In the genomic region with DNA sequence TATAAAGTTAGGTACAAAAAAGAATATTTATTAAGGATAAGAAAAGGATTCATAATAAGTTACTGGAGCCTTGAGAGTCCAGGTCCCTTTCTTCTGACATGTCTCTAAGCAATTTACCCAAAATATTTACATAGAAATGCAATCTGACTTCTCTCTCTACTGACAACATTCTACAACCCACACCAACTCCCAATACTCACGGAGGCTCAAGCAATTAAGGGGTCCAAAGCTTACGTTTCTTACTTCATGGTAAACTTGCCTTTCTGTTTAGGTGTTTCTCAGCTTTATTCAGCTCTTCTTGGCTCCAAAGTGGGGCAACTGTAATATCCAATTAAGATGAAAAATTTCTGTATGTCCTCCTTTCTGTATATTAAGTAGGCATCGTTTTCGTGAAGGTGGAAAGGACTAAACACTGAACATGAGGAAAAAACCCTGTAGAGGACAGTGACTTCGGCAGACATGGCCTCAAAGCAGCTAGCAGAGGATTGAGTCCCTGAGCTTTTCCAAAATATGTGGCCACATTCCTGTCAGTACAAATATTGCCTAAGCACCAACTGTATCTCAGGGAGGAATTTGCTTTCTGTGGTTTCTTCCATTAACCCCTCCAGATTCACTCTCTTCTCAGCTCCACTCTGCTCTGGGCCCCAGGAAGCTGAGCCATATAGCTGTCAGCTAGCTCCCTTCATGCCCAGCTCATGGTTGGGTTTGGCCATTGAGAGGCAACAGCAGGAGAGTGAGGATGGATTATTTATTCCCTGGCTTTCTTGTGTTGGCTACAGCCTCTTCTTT, we compare ENCODE assay signal across 24 cellular contexts.
DNase-seq lines count a peak whose midpoint lies in the region; ATAC-seq and TF ChIP-seq lines count a peak whose summit lies in the region.
"Had no signal": no experiment of that assay in that cellular context is flagged by ENCODE, and none has a peak within 500 bp of the region (broad histone marks: within the 10 kb centered on the region; RNA-seq: fewer than 3 reads in every experiment).

No MANE protein-coding gene starts in this region.

- no peaks in the 10 kb centered on the region for H3K4me1 Mint-ChIP-seq in glutamatergic neuron (ENCODE audit: low read depth, unreplicated experiment)
- H3K4me1 Mint-ChIP-seq in activated naive CD8-positive, alpha-beta T cell treated with anti-CD3 and anti-CD28 coated beads, Interleukin-2, amount 50 U/mL, for 24 hours, result peaks cover 21% of the 10 kb centered on the region

- H3K4me3 ChIP-seq in BJ (ENCODE audit: low read depth, low read length) (no peak overlapping the region), MG63 (no peak overlapping the region), mesenchymal stem cell (ENCODE audit: insufficient read depth in 1 of 2, low read depth in 1 of 2, low read length in 2 of 2) (no peak overlapping the region)
- H3K4me3 ChIP-seq: GM12878, heart right ventricle, mucosa of descending colon, sigmoid colon had no signal

- no peak overlapping the region for H3K4me2 ChIP-seq in mesenchymal stem cell (ENCODE audit: low read length, poor library complexity, severe bottlenecking)

- peak overlapping the region; percentile 10 for H3K27ac ChIP-seq in mesenchymal stem cell (ENCODE audit: low read length, poor library complexity, severe bottlenecking)
- H3K27ac ChIP-seq: heart right ventricle, sigmoid colon had no signal

- H3K4me1 ChIP-seq in mesenchymal stem cell (ENCODE audit: control insufficient read depth, insufficient read depth, low read depth, low read length), result peaks cover 5% of the 10 kb centered on the region
- H3K4me1 ChIP-seq: heart right ventricle had no signal

- H3K14ac ChIP-seq in mesenchymal stem cell (ENCODE audit: low read length in 2 of 2), result peak overlapping the region in 1 of 2 experiments; percentile 64

- H2BK5ac ChIP-seq in mesenchymal stem cell (ENCODE audit: low read depth, low read length, poor library complexity, severe bottlenecking), result no peak overlapping the region

- no peaks in the 10 kb centered on the region for H3K27me3 ChIP-seq in BJ (ENCODE audit: control insufficient read depth, insufficient read depth, low read length)
- H3K27me3 ChIP-seq in MG63, result no peaks in the 10 kb centered on the region
- H3K27me3 ChIP-seq in mesenchymal stem cell (ENCODE audit: control insufficient read depth in 1 of 2, insufficient read depth in 1 of 2, low read length in 2 of 2), result no peaks in the 10 kb centered on the region
- H3K27me3 ChIP-seq: heart right ventricle, sigmoid colon had no signal

- H3K23ac ChIP-seq in mesenchymal stem cell (ENCODE audit: low read length in 2 of 2), result no peak overlapping the region

- H2BK120ac ChIP-seq in mesenchymal stem cell (ENCODE audit: low read depth, low read length), result no peak overlapping the region

- H2AFZ ChIP-seq in mesenchymal stem cell (ENCODE audit: low read depth, low read length), result no peak overlapping the region

- TF ChIP-seq CTCF in BJ (IDR thresholded peaks at IDR 0.05; ENCODE audit: insufficient read depth, low read depth, low read length) (no peak), glutamatergic neuron (IDR thresholded peaks at IDR 0.05; ENCODE audit: partially characterized antibody, unreplicated experiment) (no peak)

- H3K9me3 ChIP-seq in MG63 (peaks cover 3% of the 10 kb centered on the region; the same call in 1 of the 2 replicates), mesenchymal stem cell (ENCODE audit: control insufficient read depth, low read length) (no peaks in the 10 kb centered on the region)
- H3K9me3 ChIP-seq: mucosa of descending colon, sigmoid colon had no signal

- no peak overlapping the region for H3K4me3 Mint-ChIP-seq in glutamatergic neuron (ENCODE audit: unreplicated experiment)
- H3K4me3 Mint-ChIP-seq in activated naive CD8-positive, alpha-beta T cell treated with anti-CD3 and anti-CD28 coated beads, Interleukin-2, amount 50 U/mL, for 24 hours, result no peak overlapping the region
- H3K4me3 Mint-ChIP-seq: activated CD8-positive, alpha-beta memory T cell treated with anti-CD3 and anti-CD28 coated beads, Interleukin-2, amount 10 ng/mL, durations not matched to agents 7 days and 5 days had no signal

- no peak overlapping the region for H3K27ac Mint-ChIP-seq in glutamatergic neuron (ENCODE audit: unreplicated experiment)
- H3K27ac Mint-ChIP-seq in activated naive CD8-positive, alpha-beta T cell treated with anti-CD3 and anti-CD28 coated beads, Interleukin-2, amount 50 U/mL, for 24 hours, result no peak overlapping the region
- H3K27ac Mint-ChIP-seq: activated CD8-positive, alpha-beta memory T cell treated with anti-CD3 and anti-CD28 coated beads, Interleukin-2, amount 10 ng/mL, durations not matched to agents 7 days and 5 days had no signal

- H3K4ac ChIP-seq in mesenchymal stem cell (ENCODE audit: low read depth in 1 of 2, low read length in 2 of 2), result no peak overlapping the region

- CTCF ChIA-PET in BJ (lab: Yijun Ruan, JAX), result interaction anchor here (0.6 to 1.7 kb wide), 6 partner anchors 8 to 77 kb away, joined by 3 to 9 read pairs (median 4); no protein-coding TSS in a partner anchor

- DNase-seq in BJ (ENCODE audit: low read depth) (peak; percentile 43), MG63 (peak; percentile 5), fibroblast of gingiva (ENCODE audit: low read depth) (peak; percentile 57), mesenchymal stem cell (peak; percentile 63), MV-4-11 (lab: John Stamatoyannopoulos, UW) (no peak), glutamatergic neuron (no peak), dermis blood vessel endothelial cell (no peak)
- no peak for DNase-seq in activated naive CD8-positive, alpha-beta T cell treated with anti-CD3 and anti-CD28 coated beads, Interleukin-2, amount 50 U/mL, for 24 hours
- DNase-seq: activated CD4-positive, alpha-beta T cell treated with anti-CD3 and anti-CD28 coated beads for 1 hour; activated CD8-positive, alpha-beta memory T cell treated with anti-CD3 and anti-CD28 coated beads, Interleukin-2, amount 10 ng/mL, durations not matched to agents 7 days and 5 days; activated effector memory CD4-positive, alpha-beta T cell treated with Interleukin-2 at 50 U/mL for 16 hours; COR-L47; cortex of kidney; heart right ventricle; kidney; mucosa of descending colon; NCI-H2081; NCI-H526; occipital lobe; sigmoid colon; stimulated activated CD4-positive, alpha-beta T cell treated with anti-CD3 and anti-CD28 coated beads, Interleukin-2, amount 100 ng/mL, for 48 hours; substantia nigra; T-helper 9 cell had no signal

- peak overlapping the region; percentile 53 for H4K8ac ChIP-seq in mesenchymal stem cell (ENCODE audit: low read length)

- ATAC-seq in activated naive CD8-positive, alpha-beta T cell treated with anti-CD3 and anti-CD28 coated beads, Interleukin-2, amount 50 U/mL, for 24 hours, result no peak
- ATAC-seq: activated CD8-positive, alpha-beta memory T cell treated with anti-CD3 and anti-CD28 coated beads, Interleukin-2, amount 10 ng/mL, durations not matched to agents 7 days and 5 days; GM12878; heart right ventricle; mucosa of descending colon had no signal

- no peaks in the 10 kb centered on the region for H3K9me3 Mint-ChIP-seq in glutamatergic neuron (ENCODE audit: unreplicated experiment)
- peaks cover 11% of the 10 kb centered on the region for H3K9me3 Mint-ChIP-seq in activated naive CD8-positive, alpha-beta T cell treated with anti-CD3 and anti-CD28 coated beads, Interleukin-2, amount 50 U/mL, for 24 hours

- no peak overlapping the region for H2AK5ac ChIP-seq in mesenchymal stem cell (ENCODE audit: low read length, severe bottlenecking)

- H2BK12ac ChIP-seq in mesenchymal stem cell (ENCODE audit: low read length in 2 of 2), result peak overlapping the region; percentile 3 to 24

- no peak overlapping the region for H3K9ac ChIP-seq in mesenchymal stem cell (ENCODE audit: low read length)

- no peaks in the 10 kb centered on the region for H3K79me1 ChIP-seq in mesenchymal stem cell (replicated peaks; ENCODE audit: low read length, poor library complexity, severe bottlenecking)

- no peak overlapping the region for H4K91ac ChIP-seq in mesenchymal stem cell (ENCODE audit: low read length)

- H3K27me3 Mint-ChIP-seq in glutamatergic neuron (ENCODE audit: unreplicated experiment), result no peaks in the 10 kb centered on the region
- no peaks in the 10 kb centered on the region for H3K27me3 Mint-ChIP-seq in activated naive CD8-positive, alpha-beta T cell treated with anti-CD3 and anti-CD28 coated beads, Interleukin-2, amount 50 U/mL, for 24 hours
- H3K27me3 Mint-ChIP-seq: activated CD8-positive, alpha-beta memory T cell treated with anti-CD3 and anti-CD28 coated beads, Interleukin-2, amount 10 ng/mL, durations not matched to agents 7 days and 5 days had no signal

- no peak overlapping the region for H2BK15ac ChIP-seq in mesenchymal stem cell (ENCODE audit: low read depth, poor library complexity, severe bottlenecking)

- H3K36me3 Mint-ChIP-seq in glutamatergic neuron (ENCODE audit: unreplicated experiment), result peaks cover 5% of the 10 kb centered on the region
- no peaks in the 10 kb centered on the region for H3K36me3 Mint-ChIP-seq in activated naive CD8-positive, alpha-beta T cell treated with anti-CD3 and anti-CD28 coated beads, Interleukin-2, amount 50 U/mL, for 24 hours (ENCODE audit: low read depth)
- H3K36me3 Mint-ChIP-seq: activated CD8-positive, alpha-beta memory T cell treated with anti-CD3 and anti-CD28 coated beads, Interleukin-2, amount 10 ng/mL, durations not matched to agents 7 days and 5 days had no signal

- no peaks in the 10 kb centered on the region for H3K36me3 ChIP-seq in BJ (ENCODE audit: control insufficient read depth, insufficient read depth, low read length)
- H3K36me3 ChIP-seq in MG63, result no peaks in the 10 kb centered on the region
- H3K36me3 ChIP-seq in mesenchymal stem cell (ENCODE audit: control insufficient read depth in 1 of 2, insufficient read depth in 2 of 2, low read depth in 1 of 2, low read length in 2 of 2), result no peaks in the 10 kb centered on the region
- H3K36me3 ChIP-seq: heart right ventricle, sigmoid colon had no signal

- POLR2A ChIA-PET in BJ (lab: Charles Lee), result interaction anchor here (0.5 to 1.0 kb wide), 4 partner anchors 67 to 142 kb away, joined by 3 to 5 read pairs (median 4); a partner anchor contains a TSS

- 78% methylated on average over 5 of the region's 5 CpGs for WGBS in mesenchymal stem cell

- H3K18ac ChIP-seq in mesenchymal stem cell (ENCODE audit: low read depth in 1 of 2, low read length in 2 of 2), result peak overlapping the region; percentile 30 to 83

Comparison
In these comparisons a context has a peak if more than half of its experiments do, and no peak if none do; other contexts are left out.
1. DNase-seq: peak in BJ (single experiment), MG63 (single experiment), fibroblast of gingiva (single experiment) and mesenchymal stem cell (single experiment); none in MV-4-11 (single experiment), glutamatergic neuron (single experiment), dermis blood vessel endothelial cell (single experiment) and activated naive CD8-positive, alpha-beta T cell treated with anti-CD3 and anti-CD28 coated beads, Interleukin-2, amount 50 U/mL, for 24 hours (single experiment).